8 cellular contexts compared by ENCODE assay signal in the genomic region with DNA sequence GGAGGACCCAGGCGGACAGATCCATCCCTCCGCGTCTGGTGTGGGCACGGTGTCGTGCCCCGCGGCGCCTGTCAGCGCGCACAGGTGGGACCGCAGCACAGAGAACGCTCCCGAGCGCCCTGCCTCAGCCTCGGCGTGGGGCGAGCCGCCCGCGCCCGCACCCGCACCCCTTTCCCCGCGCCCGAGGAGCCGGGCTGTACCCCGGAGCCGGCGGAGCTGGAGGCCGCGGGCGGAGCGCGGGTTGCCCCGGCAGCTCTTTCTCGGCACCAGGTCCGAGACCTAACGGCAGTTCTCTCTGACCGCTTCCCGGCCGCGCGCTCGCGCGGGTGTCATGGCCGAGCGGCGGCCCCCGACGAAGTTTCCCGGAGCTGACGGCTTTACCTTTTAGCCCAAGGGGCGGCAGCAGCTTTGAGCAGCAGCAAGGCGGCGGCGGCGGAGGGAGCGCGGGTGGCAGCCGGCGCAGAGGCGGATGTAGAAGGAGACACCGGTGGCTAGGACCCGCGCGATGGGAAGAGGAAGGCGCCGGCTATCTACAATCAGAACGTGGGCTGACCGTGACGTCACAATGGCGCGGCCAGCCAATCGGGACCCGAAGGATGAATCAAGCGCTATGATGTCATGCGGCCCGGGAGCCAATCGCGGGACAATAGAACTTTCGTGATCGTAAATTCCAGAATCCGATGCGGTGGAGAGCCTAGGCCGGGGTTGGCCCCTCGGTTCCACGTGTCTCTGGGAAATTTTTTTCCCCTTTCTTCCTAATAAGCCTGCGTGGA.
DNase-seq lines count a peak whose midpoint lies in the region; ATAC-seq and TF ChIP-seq lines count a peak whose summit lies in the region.

Gene ELOVL5 (minus strand): TSS at position 515 of the 773 bp plus-strand sequence. CDS start 53,251 bp downstream, outside the sequence.

- peak within 1 kb of the TSS; percentile 98 for H3K27ac ChIP-seq in cingulate gyrus (ENCODE audit: low read depth, low read length)

- peak; percentile 78 for ATAC-seq in HG03439 (IDR thresholded peaks at IDR 0.05; ENCODE audit: unreplicated experiment)

- TF ChIP-seq POLR2A in GM19099 (IDR thresholded peaks at IDR 0.05; ENCODE audit: extremely low read depth, insufficient read length, low read depth), result peak; percentile 68

- DNase-seq in AG20443 (ENCODE audit: low spot score) (peak; percentile 95), NCI-H524 (lab: John Stamatoyannopoulos, UW) (peak; percentile 88 to 90), left kidney (ENCODE audit: low read depth, low spot score) (peak; percentile 99)
- peak; percentile 98 for DNase-seq in activated CD4-positive, alpha-beta T cell treated with anti-CD3 and anti-CD28 coated beads for 4 hours
- peak; percentile 97 to 98 for DNase-seq in stimulated activated CD4-positive, alpha-beta T cell treated with anti-CD3 and anti-CD28 coated beads, Interleukin-2, amount 100 ng/mL, for 24 hours

Comparison
In these comparisons a context has a peak if more than half of its experiments do, and no peak if none do; other contexts are left out.
1. Peak in every context shown above with its lines: DNase-seq, ATAC-seq and H3K27ac ChIP-seq.